13 cellular contexts compared by ENCODE assay signal in the genomic region with DNA sequence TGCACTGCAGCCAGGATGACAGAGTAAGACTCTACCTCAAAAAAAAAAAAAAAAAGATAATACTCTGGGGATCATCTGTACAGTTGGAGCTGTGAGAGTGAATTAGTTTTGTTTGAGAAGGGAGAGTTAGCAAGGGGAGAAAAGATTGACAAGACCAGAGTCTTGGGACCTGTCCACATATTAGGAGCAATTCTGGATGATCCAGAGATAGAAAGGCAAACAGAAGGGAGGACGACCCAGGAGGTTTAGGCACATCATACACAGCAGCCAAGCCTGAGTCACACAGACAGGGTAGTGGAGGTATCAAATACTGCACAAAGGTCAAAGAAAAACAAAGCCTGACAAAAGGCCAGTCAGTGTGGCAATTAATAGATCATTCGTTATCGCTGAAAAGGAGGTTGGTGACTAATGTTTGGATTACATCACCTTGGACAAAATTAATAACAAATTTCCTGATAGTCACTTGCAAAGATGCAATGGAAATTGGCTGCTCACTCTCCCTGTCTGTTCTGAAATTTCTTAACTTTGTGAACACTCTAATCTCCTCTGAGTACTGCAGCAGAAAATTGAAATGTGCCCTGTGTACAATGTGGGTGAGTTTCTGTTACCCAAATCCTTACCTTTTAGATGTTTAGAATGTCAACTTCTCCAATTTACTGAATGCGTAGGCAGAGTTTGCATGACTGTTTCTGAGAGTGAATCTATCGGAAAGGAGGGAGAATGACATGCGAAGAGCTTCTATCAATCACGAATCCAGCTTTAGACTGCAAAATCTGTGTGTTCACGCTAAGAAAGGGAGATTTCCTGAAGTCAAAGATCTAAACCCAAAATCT.
DNase-seq lines count a peak whose midpoint lies in the region; ATAC-seq and TF ChIP-seq lines count a peak whose summit lies in the region.
"Had no signal": no experiment of that assay in that cellular context is flagged by ENCODE, and none has a peak within 500 bp of the region (broad histone marks: within the 10 kb centered on the region; RNA-seq: fewer than 3 reads in every experiment).

No MANE protein-coding gene starts in this region.

- no peak overlapping the region for H3K27ac Mint-ChIP-seq in activated naive CD8-positive, alpha-beta T cell treated with anti-CD3 and anti-CD28 coated beads, Interleukin-2, amount 50 U/mL, for 24 hours
- H3K27ac Mint-ChIP-seq in activated naive CD8-positive, alpha-beta T cell treated with anti-CD3 and anti-CD28 coated beads for 36 hours = no peak overlapping the region
- H3K27ac Mint-ChIP-seq: activated CD8-positive, alpha-beta memory T cell treated with anti-CD3 and anti-CD28 coated beads, Interleukin-2, amount 10 ng/mL, durations not matched to agents 7 days and 5 days; dendritic cell treated with granulocyte-macrophage colony-stimulating factor and Interleukin-4, amounts not matched to agents 40 ng/mL and 50 ng/mL, for 4 days had no signal

- H3K27me3 ChIP-seq in adrenal gland = no peaks in the 10 kb centered on the region
- H3K27me3 ChIP-seq in subcutaneous abdominal adipose tissue (ENCODE audit: control insufficient read depth in 5 of 5, insufficient read depth in 4 of 5, low read length in 5 of 5) = no peaks in the 10 kb centered on the region
- H3K27me3 ChIP-seq: BLaER1 treated with 17β-estradiol and CSF1 and Interleukin-3, amounts not matched to agents 10 nM and 100 nM had no signal

- no peaks in the 10 kb centered on the region for H3K9me3 Mint-ChIP-seq in activated naive CD8-positive, alpha-beta T cell treated with anti-CD3 and anti-CD28 coated beads, Interleukin-2, amount 50 U/mL, for 24 hours
- no peaks in the 10 kb centered on the region for H3K9me3 Mint-ChIP-seq in activated naive CD8-positive, alpha-beta T cell treated with anti-CD3 and anti-CD28 coated beads for 36 hours
- H3K9me3 Mint-ChIP-seq: dendritic cell treated with granulocyte-macrophage colony-stimulating factor and Interleukin-4, amounts not matched to agents 40 ng/mL and 50 ng/mL, for 4 days had no signal

- H3K9me3 ChIP-seq in adrenal gland (replicated peaks in 1 of 3) (no peaks in the 10 kb centered on the region), subcutaneous abdominal adipose tissue (ENCODE audit: control insufficient read depth in 5 of 5, low read length in 5 of 5) (no peaks in the 10 kb centered on the region)
- H3K9me3 ChIP-seq: BLaER1 treated with 17β-estradiol and CSF1 and Interleukin-3, amounts not matched to agents 10 nM and 100 nM; thoracic aorta had no signal

- peak; percentile 7 for DNase-seq in activated naive CD8-positive, alpha-beta T cell treated with anti-CD3 and anti-CD28 coated beads, Interleukin-2, amount 50 U/mL, for 24 hours
- DNase-seq in activated naive CD8-positive, alpha-beta T cell treated with anti-CD3 and anti-CD28 coated beads for 36 hours = no peak
- DNase-seq in adrenal gland = peak; percentile 71 to 92 (median 85)
- DNase-seq in kidney glomerular epithelial cell (lab: John Stamatoyannopoulos, UW) = peak; percentile 63
- no peak for DNase-seq in OCI-M1 (lab: John Stamatoyannopoulos, UW)
- DNase-seq: activated CD8-positive, alpha-beta memory T cell treated with anti-CD3 and anti-CD28 coated beads, Interleukin-2, amount 10 ng/mL, durations not matched to agents 7 days and 5 days; NCI-H1694 treated with DMSO at 0.1 percent for 48 hours had no signal

- intact Hi-C loops in adrenal gland (cut with DNase I) = loop anchor here in 1 of 2 donors (10.0 kb wide), 1 partner anchor 103 kb away; a partner anchor contains a TSS

- H3K4me3 ChIP-seq in adrenal gland (no peak overlapping the region), subcutaneous abdominal adipose tissue (ENCODE audit: low read depth in 1 of 5, low read length in 5 of 5) (peak overlapping the region in 1 of 5 donors; percentile 22)
- H3K4me3 ChIP-seq: BLaER1 treated with 17β-estradiol and CSF1 and Interleukin-3, amounts not matched to agents 10 nM and 100 nM; thoracic aorta had no signal

- H3K27ac ChIP-seq in adrenal gland (peak overlapping the region; percentile 5 to 86 (median 45)), subcutaneous abdominal adipose tissue (ENCODE audit: low read depth, low read length) (peak overlapping the region; percentile 75)
- H3K27ac ChIP-seq: BLaER1 treated with 17β-estradiol and CSF1 and Interleukin-3, amounts not matched to agents 10 nM and 100 nM; thoracic aorta had no signal

- H3K36me3 Mint-ChIP-seq in activated naive CD8-positive, alpha-beta T cell treated with anti-CD3 and anti-CD28 coated beads, Interleukin-2, amount 50 U/mL, for 24 hours (ENCODE audit: low read depth) = no peaks in the 10 kb centered on the region
- H3K36me3 Mint-ChIP-seq in activated naive CD8-positive, alpha-beta T cell treated with anti-CD3 and anti-CD28 coated beads for 36 hours = no peaks in the 10 kb centered on the region

- 33 to 47% (median 42%) methylated on average over 8 of the region's 8 CpGs for WGBS in adrenal gland, 4 donors

- H3K4me1 ChIP-seq in adrenal gland (replicated peaks in 1 of 2) (peaks cover 21 to 59% of the 10 kb centered on the region in 2 donors), subcutaneous abdominal adipose tissue (ENCODE audit: control insufficient read depth in 5 of 5, insufficient read depth in 5 of 5, low read length in 5 of 5) (peaks cover 7 to 75% (median 68%) of the 10 kb centered on the region in 5 donors)

- no peak overlapping the region for H3K9ac ChIP-seq in subcutaneous abdominal adipose tissue (ENCODE audit: low read length in 5 of 5)
- H3K9ac ChIP-seq: BLaER1 treated with 17β-estradiol and CSF1 and Interleukin-3, amounts not matched to agents 10 nM and 100 nM had no signal

- H3K4me3 Mint-ChIP-seq in activated naive CD8-positive, alpha-beta T cell treated with anti-CD3 and anti-CD28 coated beads, Interleukin-2, amount 50 U/mL, for 24 hours = no peak overlapping the region
- H3K4me3 Mint-ChIP-seq in activated naive CD8-positive, alpha-beta T cell treated with anti-CD3 and anti-CD28 coated beads for 36 hours = no peak overlapping the region
- H3K4me3 Mint-ChIP-seq: activated CD8-positive, alpha-beta memory T cell treated with anti-CD3 and anti-CD28 coated beads, Interleukin-2, amount 10 ng/mL, durations not matched to agents 7 days and 5 days; dendritic cell treated with granulocyte-macrophage colony-stimulating factor and Interleukin-4, amounts not matched to agents 40 ng/mL and 50 ng/mL, for 4 days had no signal

- H3K27me3 Mint-ChIP-seq in activated naive CD8-positive, alpha-beta T cell treated with anti-CD3 and anti-CD28 coated beads, Interleukin-2, amount 50 U/mL, for 24 hours = peaks cover 5% of the 10 kb centered on the region
- peaks cover 8% of the 10 kb centered on the region for H3K27me3 Mint-ChIP-seq in activated naive CD8-positive, alpha-beta T cell treated with anti-CD3 and anti-CD28 coated beads for 36 hours
- H3K27me3 Mint-ChIP-seq: dendritic cell treated with granulocyte-macrophage colony-stimulating factor and Interleukin-4, amounts not matched to agents 40 ng/mL and 50 ng/mL, for 4 days had no signal

- H3K4me1 Mint-ChIP-seq in activated naive CD8-positive, alpha-beta T cell treated with anti-CD3 and anti-CD28 coated beads, Interleukin-2, amount 50 U/mL, for 24 hours = peaks cover 14% of the 10 kb centered on the region
- H3K4me1 Mint-ChIP-seq in activated naive CD8-positive, alpha-beta T cell treated with anti-CD3 and anti-CD28 coated beads for 36 hours = peaks cover 3% of the 10 kb centered on the region

- peak in 1 of 2 donors; percentile 20 for TF ChIP-seq POLR2A in adrenal gland (IDR thresholded peaks at IDR 0.05)

- no peaks in the 10 kb centered on the region for H3K36me3 ChIP-seq in adrenal gland (replicated peaks in 1 of 2)
- H3K36me3 ChIP-seq in subcutaneous abdominal adipose tissue (ENCODE audit: control insufficient read depth in 5 of 5, insufficient read depth in 5 of 5, low read length in 5 of 5) = no peaks in the 10 kb centered on the region
- H3K36me3 ChIP-seq: BLaER1 treated with 17β-estradiol and CSF1 and Interleukin-3, amounts not matched to agents 10 nM and 100 nM; thoracic aorta had no signal

- peak in 1 of 6 experiments; percentile 7 for TF ChIP-seq CTCF in adrenal gland (IDR thresholded peaks at IDR 0.05)

- peak; percentile 93 for ATAC-seq in activated naive CD8-positive, alpha-beta T cell treated with anti-CD3 and anti-CD28 coated beads, Interleukin-2, amount 50 U/mL, for 24 hours
- ATAC-seq in HG03442 (IDR thresholded peaks at IDR 0.05; ENCODE audit: unreplicated experiment) (no peak), GM18867 (IDR thresholded peaks at IDR 0.05; ENCODE audit: unreplicated experiment) (no peak)
- ATAC-seq: activated CD8-positive, alpha-beta memory T cell treated with anti-CD3 and anti-CD28 coated beads, Interleukin-2, amount 10 ng/mL, durations not matched to agents 7 days and 5 days had no signal

Comparison
In these comparisons a context has a peak if more than half of its experiments do, and no peak if none do; other contexts are left out.
1. DNase-seq: peak in activated naive CD8-positive, alpha-beta T cell treated with anti-CD3 and anti-CD28 coated beads, Interleukin-2, amount 50 U/mL, for 24 hours (single experiment), adrenal gland (7 of 7) and kidney glomerular epithelial cell (single experiment); none in activated naive CD8-positive, alpha-beta T cell treated with anti-CD3 and anti-CD28 coated beads for 36 hours (single experiment) and OCI-M1 (single experiment).